Comparison of ENCODE assay signal across 20 cellular contexts in the genomic region with DNA sequence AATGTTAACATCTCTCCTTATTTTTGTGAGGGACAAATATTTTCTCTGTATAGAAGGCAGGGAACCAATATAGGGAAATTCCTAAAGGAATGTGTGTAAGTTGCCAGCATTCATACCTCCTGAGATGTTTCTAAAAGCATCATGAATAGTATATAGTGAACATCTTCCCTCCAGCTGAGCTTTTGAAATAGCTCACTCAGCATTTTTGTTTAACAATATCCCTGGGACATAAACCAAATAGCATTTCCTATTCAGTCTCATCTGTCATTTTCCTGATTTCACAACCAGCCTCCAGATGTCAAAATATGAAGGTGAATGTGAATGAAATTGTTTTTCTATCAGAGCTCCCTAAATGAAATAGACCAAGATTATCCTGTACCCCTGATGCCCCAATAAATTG.
DNase-seq lines count a peak whose midpoint lies in the region; ATAC-seq and TF ChIP-seq lines count a peak whose summit lies in the region.
"Had no signal": no experiment of that assay in that cellular context is flagged by ENCODE, and none has a peak within 500 bp of the region (broad histone marks: within the 10 kb centered on the region; RNA-seq: fewer than 3 reads in every experiment).

No MANE protein-coding gene starts in this region.

- TF ChIP-seq RAD21 in neural cell (conservative IDR thresholded peaks at IDR 0.05), result no peak

- peaks cover 32% of the 10 kb centered on the region for H3K4me1 Mint-ChIP-seq in WTC11
- H3K4me1 Mint-ChIP-seq: IgD-negative memory B cell had no signal

- no peak overlapping the region for H3K9ac ChIP-seq in neural cell (ENCODE audit: low read length)

- H3K27ac Mint-ChIP-seq in WTC11, result peak overlapping the region; percentile 82; the same call in 1 of the 2 replicates
- H3K27ac Mint-ChIP-seq: IgD-negative memory B cell had no signal

- ATAC-seq in WTC11, result no peak; the same call in 1 of the 2 replicates
- ATAC-seq: HCT116, Panc1 had no signal

- no peaks in the 10 kb centered on the region for H3K9me3 ChIP-seq in neural cell (ENCODE audit: low read length)
- H3K9me3 ChIP-seq: BE2C, MG63 had no signal

- H3K36me3 ChIP-seq in H7 (replicated peaks; ENCODE audit: control insufficient read depth, insufficient read depth, low read length), result no peaks in the 10 kb centered on the region
- H3K36me3 ChIP-seq in neural cell (ENCODE audit: insufficient read depth, low read length), result no peaks in the 10 kb centered on the region
- H3K36me3 ChIP-seq: BE2C, MG63 had no signal

- H3K4me3 Mint-ChIP-seq in WTC11, result no peak overlapping the region; the same call in 1 of the 2 replicates
- H3K4me3 Mint-ChIP-seq: IgD-negative memory B cell had no signal

- TF ChIP-seq CTCF in WTC11 (IDR thresholded peaks at IDR 0.05), result no peak
- TF ChIP-seq CTCF in neural cell (IDR thresholded peaks at IDR 0.05; ENCODE audit: poor library complexity, severe bottlenecking), result no peak

- no peaks in the 10 kb centered on the region for H3K27me3 Mint-ChIP-seq in WTC11 (ENCODE audit: low read depth)
- H3K27me3 Mint-ChIP-seq: IgD-negative memory B cell had no signal

- H3K4me2 ChIP-seq in neural cell (ENCODE audit: low read length), result peak overlapping the region; percentile 7

- peak overlapping the region; percentile 14 for H3K27ac ChIP-seq in neural cell (ENCODE audit: low read length)

- H3K79me2 ChIP-seq in neural cell (replicated peaks; ENCODE audit: insufficient read depth, low read length), result no peaks in the 10 kb centered on the region

- H3K4me3 ChIP-seq in H7 (ENCODE audit: insufficient read depth, low read depth, low read length) (no peak overlapping the region), neural cell (ENCODE audit: low read length) (no peak overlapping the region)
- H3K4me3 ChIP-seq: MG63 had no signal

- peak; percentile 16 for DNase-seq in NCI-H2171 treated with DMSO at 0.1 percent for 48 hours (lab: John Stamatoyannopoulos, UW)
- no peak for DNase-seq in NCI-H2171 (lab: John Stamatoyannopoulos, UW)
- DNase-seq in H7, result peak; percentile 4
- no peak for DNase-seq in WTC11 (ENCODE audit: low spot score)
- no peak for DNase-seq in dermis blood vessel endothelial cell
- DNase-seq in SK-N-DZ (ENCODE audit: low spot score), result no peak
- DNase-seq: BE2C; DMS79; Kasumi-1; MG63; NCI-H1092; NCI-H1436 treated with DMSO at 0.1 percent for 48 hours; NCI-H2081; NCI-H446 treated with DMSO at 0.1 percent for 48 hours; NK-92 treated with Interleukin-12 subunit alpha and Interleukin-12 subunit beta, amount 100 ng/mL, for 24 hours; T-helper 1 cell had no signal

- peaks cover 40% of the 10 kb centered on the region for H3K9me3 Mint-ChIP-seq in WTC11

- CTCF ChIA-PET in WTC11 (lab: Charles Lee), result no interaction called here

- H3K9me2 ChIP-seq in neural cell (ENCODE audit: insufficient read depth, low read length), result no peaks in the 10 kb centered on the region

- POLR2A ChIA-PET in WTC11 (lab: Charles Lee), result interaction anchor here (0.6 kb wide), 1 partner anchor 1840 kb away, joined by 8 read pairs; no protein-coding TSS in a partner anchor

- H4K20me1 ChIP-seq in neural cell (ENCODE audit: insufficient read depth), result no peaks in the 10 kb centered on the region

- no peak for TF ChIP-seq EP300 in neural cell (conservative IDR thresholded peaks at IDR 0.05; ENCODE audit: poor library complexity, severe bottlenecking)

- no peak overlapping the region for H2AFZ ChIP-seq in neural cell (ENCODE audit: low read depth, low read length)

- H3K27me3 ChIP-seq in H7 (ENCODE audit: control insufficient read depth, insufficient read depth, low read length) (no peaks in the 10 kb centered on the region), neural cell (ENCODE audit: insufficient read depth, low read depth, low read length) (no peaks in the 10 kb centered on the region)
- H3K27me3 ChIP-seq: BE2C, MG63 had no signal

- H3F3A ChIP-seq in neural cell (ENCODE audit: insufficient read depth, low read length, poor library complexity, severe bottlenecking), result peaks cover 3% of the 10 kb centered on the region

- H3K36me3 Mint-ChIP-seq in WTC11, result peaks cover 28% of the 10 kb centered on the region

TF ChIP-seq in WTC11, 78 proteins besides CTCF, POLR2A, EP300 and RAD21 (continues in another document):
- TF ChIP-seq NFE2L1 (CRISPR knock-in tag; IDR thresholded peaks at IDR 0.05) (no peak), RORB (CRISPR knock-in tag; IDR thresholded peaks at IDR 0.05) (no peak), TEAD1 (CRISPR knock-in tag; IDR thresholded peaks at IDR 0.05) (peak; percentile 17; the same call in 1 of the 2 replicates)
- TF ChIP-seq, protein P1, sequence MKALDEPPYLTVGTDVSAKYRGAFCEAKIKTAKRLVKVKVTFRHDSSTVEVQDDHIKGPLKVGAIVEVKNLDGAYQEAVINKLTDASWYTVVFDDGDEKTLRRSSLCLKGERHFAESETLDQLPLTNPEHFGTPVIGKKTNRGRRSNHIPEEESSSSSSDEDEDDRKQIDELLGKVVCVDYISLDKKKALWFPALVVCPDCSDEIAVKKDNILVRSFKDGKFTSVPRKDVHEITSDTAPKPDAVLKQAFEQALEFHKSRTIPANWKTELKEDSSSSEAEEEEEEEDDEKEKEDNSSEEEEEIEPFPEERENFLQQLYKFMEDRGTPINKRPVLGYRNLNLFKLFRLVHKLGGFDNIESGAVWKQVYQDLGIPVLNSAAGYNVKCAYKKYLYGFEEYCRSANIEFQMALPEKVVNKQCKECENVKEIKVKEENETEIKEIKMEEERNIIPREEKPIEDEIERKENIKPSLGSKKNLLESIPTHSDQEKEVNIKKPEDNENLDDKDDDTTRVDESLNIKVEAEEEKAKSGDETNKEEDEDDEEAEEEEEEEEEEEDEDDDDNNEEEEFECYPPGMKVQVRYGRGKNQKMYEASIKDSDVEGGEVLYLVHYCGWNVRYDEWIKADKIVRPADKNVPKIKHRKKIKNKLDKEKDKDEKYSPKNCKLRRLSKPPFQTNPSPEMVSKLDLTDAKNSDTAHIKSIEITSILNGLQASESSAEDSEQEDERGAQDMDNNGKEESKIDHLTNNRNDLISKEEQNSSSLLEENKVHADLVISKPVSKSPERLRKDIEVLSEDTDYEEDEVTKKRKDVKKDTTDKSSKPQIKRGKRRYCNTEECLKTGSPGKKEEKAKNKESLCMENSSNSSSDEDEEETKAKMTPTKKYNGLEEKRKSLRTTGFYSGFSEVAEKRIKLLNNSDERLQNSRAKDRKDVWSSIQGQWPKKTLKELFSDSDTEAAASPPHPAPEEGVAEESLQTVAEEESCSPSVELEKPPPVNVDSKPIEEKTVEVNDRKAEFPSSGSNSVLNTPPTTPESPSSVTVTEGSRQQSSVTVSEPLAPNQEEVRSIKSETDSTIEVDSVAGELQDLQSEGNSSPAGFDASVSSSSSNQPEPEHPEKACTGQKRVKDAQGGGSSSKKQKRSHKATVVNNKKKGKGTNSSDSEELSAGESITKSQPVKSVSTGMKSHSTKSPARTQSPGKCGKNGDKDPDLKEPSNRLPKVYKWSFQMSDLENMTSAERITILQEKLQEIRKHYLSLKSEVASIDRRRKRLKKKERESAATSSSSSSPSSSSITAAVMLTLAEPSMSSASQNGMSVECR (CRISPR knock-in tag; IDR thresholded peaks at IDR 0.05; ENCODE audit: borderline replicate concordance), result no peak

TF ChIP-seq in neural cell, 6 proteins besides CTCF, POLR2A, EP300 and RAD21:
- TF ChIP-seq, protein P2, sequence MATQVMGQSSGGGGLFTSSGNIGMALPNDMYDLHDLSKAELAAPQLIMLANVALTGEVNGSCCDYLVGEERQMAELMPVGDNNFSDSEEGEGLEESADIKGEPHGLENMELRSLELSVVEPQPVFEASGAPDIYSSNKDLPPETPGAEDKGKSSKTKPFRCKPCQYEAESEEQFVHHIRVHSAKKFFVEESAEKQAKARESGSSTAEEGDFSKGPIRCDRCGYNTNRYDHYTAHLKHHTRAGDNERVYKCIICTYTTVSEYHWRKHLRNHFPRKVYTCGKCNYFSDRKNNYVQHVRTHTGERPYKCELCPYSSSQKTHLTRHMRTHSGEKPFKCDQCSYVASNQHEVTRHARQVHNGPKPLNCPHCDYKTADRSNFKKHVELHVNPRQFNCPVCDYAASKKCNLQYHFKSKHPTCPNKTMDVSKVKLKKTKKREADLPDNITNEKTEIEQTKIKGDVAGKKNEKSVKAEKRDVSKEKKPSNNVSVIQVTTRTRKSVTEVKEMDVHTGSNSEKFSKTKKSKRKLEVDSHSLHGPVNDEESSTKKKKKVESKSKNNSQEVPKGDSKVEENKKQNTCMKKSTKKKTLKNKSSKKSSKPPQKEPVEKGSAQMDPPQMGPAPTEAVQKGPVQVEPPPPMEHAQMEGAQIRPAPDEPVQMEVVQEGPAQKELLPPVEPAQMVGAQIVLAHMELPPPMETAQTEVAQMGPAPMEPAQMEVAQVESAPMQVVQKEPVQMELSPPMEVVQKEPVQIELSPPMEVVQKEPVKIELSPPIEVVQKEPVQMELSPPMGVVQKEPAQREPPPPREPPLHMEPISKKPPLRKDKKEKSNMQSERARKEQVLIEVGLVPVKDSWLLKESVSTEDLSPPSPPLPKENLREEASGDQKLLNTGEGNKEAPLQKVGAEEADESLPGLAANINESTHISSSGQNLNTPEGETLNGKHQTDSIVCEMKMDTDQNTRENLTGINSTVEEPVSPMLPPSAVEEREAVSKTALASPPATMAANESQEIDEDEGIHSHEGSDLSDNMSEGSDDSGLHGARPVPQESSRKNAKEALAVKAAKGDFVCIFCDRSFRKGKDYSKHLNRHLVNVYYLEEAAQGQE (IDR thresholded peaks at IDR 0.05; ENCODE audit: borderline replicate concordance), result no peak
- TF ChIP-seq EZH2 (IDR thresholded peaks at IDR 0.05; ENCODE audit: borderline replicate concordance, insufficient read depth, low read length, poor library complexity, severe bottlenecking), result no peak
- TF ChIP-seq TAF1 (IDR thresholded peaks at IDR 0.05; ENCODE audit: low read depth), result no peak
- no peak for TF ChIP-seq SMC3 (conservative IDR thresholded peaks at IDR 0.05; ENCODE audit: poor library complexity)
- no peak for TF ChIP-seq MXI1 (conservative IDR thresholded peaks at IDR 0.05; ENCODE audit: poor library complexity, severe bottlenecking)
- TF ChIP-seq POLR2AphosphoS5 (IDR thresholded peaks at IDR 0.05), result no peak

Comparison
In these comparisons a context has a peak if more than half of its experiments do, and no peak if none do; other contexts are left out.
1. DNase-seq: peak in NCI-H2171 treated with DMSO at 0.1 percent for 48 hours (single experiment) and H7 (single experiment); none in NCI-H2171 (single experiment), WTC11 (single experiment), dermis blood vessel endothelial cell (single experiment) and SK-N-DZ (single experiment).